ENCODE assay signal across 8 cellular contexts in the genomic region with DNA sequence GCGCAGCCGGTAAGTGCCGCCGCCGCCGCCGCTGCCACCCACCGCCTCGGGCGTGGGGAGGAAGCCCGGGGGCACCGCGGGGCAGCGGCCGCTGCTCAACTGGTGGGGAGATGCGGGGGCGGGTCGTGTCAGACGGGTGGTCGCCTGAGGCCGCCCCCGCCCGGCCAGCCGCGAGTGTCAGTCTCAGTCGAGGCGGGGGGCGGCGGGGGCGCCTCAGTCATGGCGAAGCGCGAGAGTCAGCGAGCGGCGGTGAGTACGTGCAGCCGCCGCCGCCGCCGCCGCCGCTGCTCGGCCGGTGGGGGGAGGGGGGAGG.
DNase-seq lines count a peak whose midpoint lies in the region; ATAC-seq and TF ChIP-seq lines count a peak whose summit lies in the region.

No MANE protein-coding gene starts in this region.

- H3K4me1 Mint-ChIP-seq in activated naive CD8-positive, alpha-beta T cell treated with anti-CD3 and anti-CD28 coated beads, Interleukin-2, amount 50 U/mL, for 24 hours, result peaks cover 15% of the 10 kb centered on the region

- H3K27me3 ChIP-seq in lung (ENCODE audit: control insufficient read depth, insufficient read depth), result no peaks in the 10 kb centered on the region

- peak overlapping the region; percentile 83 for H3K4me3 ChIP-seq in lung

- H3K9me3 Mint-ChIP-seq in activated naive CD8-positive, alpha-beta T cell treated with anti-CD3 and anti-CD28 coated beads, Interleukin-2, amount 50 U/mL, for 24 hours, result no peaks in the 10 kb centered on the region

- peak overlapping the region; percentile 85; the same call in 1 of the 2 replicates for H3K9ac ChIP-seq in ES-I3 (ENCODE audit: low read depth, low read length)

- no peaks in the 10 kb centered on the region for H3K27me3 Mint-ChIP-seq in activated naive CD8-positive, alpha-beta T cell treated with anti-CD3 and anti-CD28 coated beads, Interleukin-2, amount 50 U/mL, for 24 hours

- H3K27ac Mint-ChIP-seq in activated naive CD8-positive, alpha-beta T cell treated with anti-CD3 and anti-CD28 coated beads, Interleukin-2, amount 50 U/mL, for 24 hours, result no peak overlapping the region

- TF ChIP-seq CTCF in lung (IDR thresholded peaks at IDR 0.05; ENCODE audit: control extremely low read depth, extremely low read depth), result no peak

- peak overlapping the region; percentile 91 to 98 for H3K27ac ChIP-seq in lung (ENCODE audit: low read depth in 1 of 2, low read length in 1 of 2)

- ATAC-seq in HG02759 (IDR thresholded peaks at IDR 0.05; ENCODE audit: unreplicated experiment), result peak; percentile 2
- ATAC-seq in activated naive CD8-positive, alpha-beta T cell treated with anti-CD3 and anti-CD28 coated beads, Interleukin-2, amount 50 U/mL, for 24 hours, result peak; percentile 0
- no peak for ATAC-seq in lung (ENCODE audit: insufficient read depth, low FRiP score)
- no peak for ATAC-seq in GM21423 (IDR thresholded peaks at IDR 0.05; ENCODE audit: unreplicated experiment)

- peak overlapping the region; percentile 55 for H3K4me3 Mint-ChIP-seq in activated naive CD8-positive, alpha-beta T cell treated with anti-CD3 and anti-CD28 coated beads, Interleukin-2, amount 50 U/mL, for 24 hours

- no peak for DNase-seq in activated naive CD8-positive, alpha-beta T cell treated with anti-CD3 and anti-CD28 coated beads, Interleukin-2, amount 50 U/mL, for 24 hours
- no peak for DNase-seq in lung (ENCODE audit: low spot score)
- no peak for DNase-seq in NK-92 treated with Interleukin-12 subunit alpha and Interleukin-12 subunit beta, amount 100 ng/mL, for 24 hours (lab: John Stamatoyannopoulos, UW)
- no peak for DNase-seq in activated effector memory CD4-positive, alpha-beta T cell treated with anti-CD3 and anti-CD28 coated beads, Interleukin-2, amount 50 U/mL, for 16 hours
- DNase-seq in retina, result no peak

- H3K9me3 ChIP-seq in ES-I3 (ENCODE audit: control insufficient read depth, insufficient read depth, low read length), result no peaks in the 10 kb centered on the region
- H3K9me3 ChIP-seq in lung (ENCODE audit: control insufficient read depth in 2 of 2, insufficient read depth in 1 of 2, low read length in 1 of 2), result no peaks in the 10 kb centered on the region

- no peaks in the 10 kb centered on the region for H3K4me1 ChIP-seq in ES-I3 (ENCODE audit: insufficient read depth, low read length)
- peaks cover 3 to 15% of the 10 kb centered on the region in 2 donors for H3K4me1 ChIP-seq in lung (ENCODE audit: control insufficient read depth in 2 of 2, insufficient read depth in 2 of 2, low read length in 2 of 2)

- WGBS in lung, 2 donors, result 0 to 1% methylated on average over 6 to 41 of the region's 46 CpGs

- no peaks in the 10 kb centered on the region for H3K36me3 ChIP-seq in ES-I3 (ENCODE audit: insufficient read depth, low read length)
- H3K36me3 ChIP-seq in lung (ENCODE audit: control insufficient read depth in 2 of 2, insufficient read depth in 2 of 2, low read length in 2 of 2), result no peaks in the 10 kb centered on the region

- peaks cover 1% of the 10 kb centered on the region for H3K36me3 Mint-ChIP-seq in activated naive CD8-positive, alpha-beta T cell treated with anti-CD3 and anti-CD28 coated beads, Interleukin-2, amount 50 U/mL, for 24 hours (ENCODE audit: low read depth)

Comparison
In these comparisons a context has a peak if more than half of its experiments do, and no peak if none do; other contexts are left out.
1. ATAC-seq: peak in HG02759 (single experiment) and activated naive CD8-positive, alpha-beta T cell treated with anti-CD3 and anti-CD28 coated beads, Interleukin-2, amount 50 U/mL, for 24 hours (single experiment); none in lung (single experiment) and GM21423 (single experiment).